In the genomic region with DNA sequence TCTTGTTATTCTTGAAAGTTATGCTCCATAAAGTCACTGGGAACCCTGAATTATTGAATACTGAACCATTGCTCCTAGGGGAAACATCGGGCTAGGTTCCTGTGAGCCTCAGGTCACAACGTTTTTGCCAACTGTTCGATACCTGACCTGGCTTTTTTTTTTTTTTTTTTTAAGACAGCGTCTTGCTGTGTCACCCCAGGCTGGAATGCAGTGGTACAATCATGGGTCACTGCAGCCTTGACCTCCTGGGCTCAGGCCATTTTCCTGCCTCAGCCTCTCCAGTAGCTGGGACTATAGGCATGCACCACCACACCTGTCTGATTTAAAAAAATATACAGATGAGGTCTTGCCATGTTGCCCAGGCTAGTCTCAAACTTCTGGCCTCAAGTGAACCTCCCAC, we compare ENCODE assay signal across 22 cellular contexts. TPM values are rescaled to one million over a fixed set of nuclear protein-coding genes. Genes with fewer than 3 reads are reported as not detected.
DNase-seq lines count a peak whose midpoint lies in the region; ATAC-seq and TF ChIP-seq lines count a peak whose summit lies in the region.
"Had no signal": no experiment of that assay in that cellular context is flagged by ENCODE, and none has a peak within 500 bp of the region (broad histone marks: within the 10 kb centered on the region; RNA-seq: fewer than 3 reads in every experiment).

No MANE protein-coding gene starts in this region.

- ATAC-seq in GM21423 (IDR thresholded peaks at IDR 0.05; ENCODE audit: unreplicated experiment) = no peak
- ATAC-seq: A549, GM23338, HCT116 had no signal

- TF ChIP-seq RAD21 in Ishikawa (IDR thresholded peaks at IDR 0.05; ENCODE audit: low read depth) = no peak

- TF ChIP-seq EP300 in Ishikawa (IDR thresholded peaks at IDR 0.05; ENCODE audit: borderline replicate concordance) (no peak), esophagus muscularis mucosa (IDR thresholded peaks at IDR 0.05) (no peak), sigmoid colon (IDR thresholded peaks at IDR 0.05) (no peak)

- no peak overlapping the region; a peak in 1 of 22 replicates for H3K27ac ChIP-seq in BLaER1 treated with 17β-estradiol and CSF1 and Interleukin-3, amounts not matched to agents 10 nM and 100 nM
- H3K27ac ChIP-seq in esophagus muscularis mucosa (replicated peaks in 1 of 4) (peak overlapping the region; percentile 74 to 86 (median 76)), sigmoid colon (peak overlapping the region in 3 of 4 donors; percentile 72 to 86 (median 83))
- H3K27ac ChIP-seq: A549 had no signal

- no peak overlapping the region for H3K4me3 ChIP-seq in BLaER1 treated with 17β-estradiol and CSF1 and Interleukin-3, amounts not matched to agents 10 nM and 100 nM
- H3K4me3 ChIP-seq in esophagus muscularis mucosa = no peak overlapping the region
- H3K4me3 ChIP-seq in sigmoid colon = no peak overlapping the region
- H3K4me3 ChIP-seq: A549, GM23338 had no signal

- DNase-seq in esophagus muscularis mucosa (ENCODE audit: extremely low spot score) (no peak), sigmoid colon (no peak), medulla oblongata (ENCODE audit: extremely low spot score) (no peak), NCI-H2107 treated with DMSO at 0.1 percent for 48 hours (lab: John Stamatoyannopoulos, UW; ENCODE audit: unreplicated experiment) (no peak)
- DNase-seq: 8988T, ACHN, AML-193, BE2C, C1 segment of cervical spinal cord, Calu3, COR-L47, DMS53, DMS79 treated with DMSO at 0.1 percent for 48 hours, GF-D8, H9, HFFc6 had no signal

- H3K4me1 ChIP-seq in BLaER1 treated with 17β-estradiol and CSF1 and Interleukin-3, amounts not matched to agents 10 nM and 100 nM = peaks cover 50 to 94% (median 77%) of the 10 kb centered on the region in 10 experiments
- H3K4me1 ChIP-seq in esophagus muscularis mucosa (peaks cover 71 to 94% (median 84%) of the 10 kb centered on the region in 4 donors), sigmoid colon (peaks cover 0 to 94% (median 72%) of the 10 kb centered on the region in 4 donors)

- WGBS in esophagus muscularis mucosa = 91% methylated on average over 4 of the region's 4 CpGs
- WGBS in sigmoid colon, 2 donors = 93 to 95% methylated on average over 4 of the region's 4 CpGs

- H3K4me2 ChIP-seq in BLaER1 treated with 17β-estradiol and CSF1 and Interleukin-3, amounts not matched to agents 10 nM and 100 nM = peak overlapping the region in 8 of 11 experiments; percentile 69 to 92 (median 74); a peak in 12 of 22 replicates
- H3K4me2 ChIP-seq: A549, GM23338 had no signal

- no peak overlapping the region for H3K9ac ChIP-seq in BLaER1 treated with 17β-estradiol and CSF1 and Interleukin-3, amounts not matched to agents 10 nM and 100 nM

- peaks cover 0 to 46% (median 9%) of the 10 kb centered on the region in 11 experiments; a peak in 9 of 22 replicates for H3K36me3 ChIP-seq in BLaER1 treated with 17β-estradiol and CSF1 and Interleukin-3, amounts not matched to agents 10 nM and 100 nM
- H3K36me3 ChIP-seq in esophagus muscularis mucosa (no peaks in the 10 kb centered on the region), sigmoid colon (no peaks in the 10 kb centered on the region)
- H3K36me3 ChIP-seq: BE2C had no signal

- H3K9me3 ChIP-seq in BLaER1 treated with 17β-estradiol and CSF1 and Interleukin-3, amounts not matched to agents 10 nM and 100 nM (replicated peaks in 1 of 11) = no peaks in the 10 kb centered on the region
- H3K9me3 ChIP-seq in esophagus muscularis mucosa = no peaks in the 10 kb centered on the region
- no peaks in the 10 kb centered on the region for H3K9me3 ChIP-seq in sigmoid colon
- H3K9me3 ChIP-seq: A549, BE2C had no signal

- TF ChIP-seq POLR2A in esophagus muscularis mucosa (IDR thresholded peaks at IDR 0.05; ENCODE audit: low read depth) = no peak
- no peak for TF ChIP-seq POLR2A in sigmoid colon (IDR thresholded peaks at IDR 0.05)

- H3K27me3 ChIP-seq in BLaER1 treated with 17β-estradiol and CSF1 and Interleukin-3, amounts not matched to agents 10 nM and 100 nM = peaks cover 0 to 32% (median 0%) of the 10 kb centered on the region in 11 experiments; a peak in 3 of 22 replicates
- H3K27me3 ChIP-seq in esophagus muscularis mucosa (no peaks in the 10 kb centered on the region), sigmoid colon (no peaks in the 10 kb centered on the region)
- H3K27me3 ChIP-seq: BE2C had no signal

- intact Hi-C loops in esophagus muscularis mucosa (cut with DNase I) = no loop called here
- intact Hi-C loops in sigmoid colon (cut with DNase I) = no loop called here

- TF ChIP-seq CTCF in esophagus muscularis mucosa (IDR thresholded peaks at IDR 0.05) = no peak
- no peak for TF ChIP-seq CTCF in sigmoid colon (IDR thresholded peaks at IDR 0.05)

- peaks cover 27 to 100% (median 92%) of the 10 kb centered on the region in 11 experiments; a peak in 20 of 22 replicates for H4K20me1 ChIP-seq in BLaER1 treated with 17β-estradiol and CSF1 and Interleukin-3, amounts not matched to agents 10 nM and 100 nM

TF ChIP-seq in Ishikawa, 13 proteins besides CTCF, POLR2A, EP300 and RAD21:
- TF ChIP-seq YY1 (IDR thresholded peaks at IDR 0.05; ENCODE audit: low read depth) = no peak
- TF ChIP-seq TEAD4 (IDR thresholded peaks at IDR 0.05) = 0 out of 2 replicates have a peak, but pooled peaks have one; percentile 40

RNA-seq across cellular contexts. Expression of gene LRP5, which starts 22.5 kb away (rescaled TPM):
- 10 to 100 TPM; 34.0 to 78.4 (median 56.2) TPM for total RNA-seq in esophagus muscularis mucosa
- total RNA-seq in sigmoid colon = 10 to 100 TPM; 18.3 to 43.8 (median 29.2) TPM
- 10 to 100 TPM; 18.0 to 63.1 (median 20.4) TPM for polyA plus RNA-seq in sigmoid colon

Comparison
In these comparisons a context has a peak if more than half of its experiments do, and no peak if none do; other contexts are left out.
1. H3K27ac ChIP-seq: peak in esophagus muscularis mucosa (4 of 4) and sigmoid colon (3 of 4); none in BLaER1 treated with 17β-estradiol and CSF1 and Interleukin-3, amounts not matched to agents 10 nM and 100 nM (0 of 11).